In the genomic region with DNA sequence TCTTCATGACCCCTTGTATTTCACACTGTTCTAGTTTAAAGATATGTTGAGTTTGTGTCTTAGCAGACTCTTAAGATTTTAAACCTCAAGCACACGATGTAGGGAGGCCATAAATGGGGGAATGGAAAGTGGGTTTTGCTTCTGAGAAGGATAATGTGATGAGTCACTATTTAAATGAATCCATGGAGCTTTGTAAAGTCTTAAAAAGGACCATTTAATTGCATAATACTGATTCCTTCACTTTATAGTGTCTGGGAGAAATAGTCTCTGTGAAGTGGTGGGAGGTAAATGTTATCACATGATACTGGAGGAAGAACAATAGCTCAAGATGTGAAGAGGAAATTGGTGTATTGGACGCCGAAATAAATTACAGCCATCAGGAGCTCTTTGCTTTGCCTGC, we compare ENCODE assay signal across 18 cellular contexts.
DNase-seq lines count a peak whose midpoint lies in the region; TF ChIP-seq lines count a peak whose summit lies in the region.
"Had no signal": no experiment of that assay in that cellular context is flagged by ENCODE, and none has a peak within 500 bp of the region (broad histone marks: within the 10 kb centered on the region; RNA-seq: fewer than 3 reads in every experiment).

No MANE protein-coding gene starts in this region.

- intact Hi-C loops in ovary (cut with DNase I): no loop called here

- 32 to 41% (median 40%) methylated on average over 3 of the region's 3 CpGs for WGBS in ovary, 3 donors

- TF ChIP-seq POLR2A in ovary (IDR thresholded peaks at IDR 0.05): no peak

- H3K27me3 ChIP-seq in neuron (ENCODE audit: insufficient read depth, low read length) (no peaks in the 10 kb centered on the region), ovary (no peaks in the 10 kb centered on the region)
- H3K27me3 ChIP-seq: BE2C, MG63 had no signal

- no peak overlapping the region for H3K9ac ChIP-seq in SK-N-MC (ENCODE audit: insufficient read length)

- H3K9me3 ChIP-seq in SK-N-MC (ENCODE audit: low read depth, low read length) (no peaks in the 10 kb centered on the region), neuron (ENCODE audit: low read length) (peaks cover 2% of the 10 kb centered on the region), ovary (no peaks in the 10 kb centered on the region)
- H3K9me3 ChIP-seq: A549, BE2C, MG63 had no signal

- no peaks in the 10 kb centered on the region for H3K36me3 ChIP-seq in SK-N-MC (ENCODE audit: insufficient read depth, low read length)
- no peaks in the 10 kb centered on the region for H3K36me3 ChIP-seq in neuron (ENCODE audit: insufficient read depth, low read length)
- H3K36me3 ChIP-seq in ovary: no peaks in the 10 kb centered on the region
- H3K36me3 ChIP-seq: BE2C, MG63 had no signal

- peak overlapping the region; percentile 36 for H2AFZ ChIP-seq in neuron (ENCODE audit: low read depth, low read length)

- H3K27ac ChIP-seq in SK-N-MC: 0 out of 2 replicates have a peak overlapping the region, but pooled peaks have one; percentile 13
- no peak overlapping the region for H3K27ac ChIP-seq in ovary
- H3K27ac ChIP-seq: A549 had no signal

- TF ChIP-seq EP300 in ovary (IDR thresholded peaks at IDR 0.05): no peak

- no peak for TF ChIP-seq CTCF in cardiac fibroblast (IDR thresholded peaks at IDR 0.05; ENCODE audit: low read depth, low read length)
- TF ChIP-seq CTCF in ovary (IDR thresholded peaks at IDR 0.05): no peak

- H3K4me1 ChIP-seq in neuron (ENCODE audit: insufficient read depth, low read length) (peaks cover 13% of the 10 kb centered on the region), ovary (ENCODE audit: insufficient read depth) (no peaks in the 10 kb centered on the region)
- H3K4me1 ChIP-seq: A549, BE2C had no signal

- DNase-seq in M059J (ENCODE audit: low read depth): peak; percentile 33
- peak; percentile 12 for DNase-seq in SK-N-MC (ENCODE audit: low read depth, low spot score)
- DNase-seq in cardiac fibroblast (ENCODE audit: low read depth in 2 of 2): peak; percentile 3 to 10
- DNase-seq in NCI-H146 treated with DMSO at 0.1 percent for 48 hours (lab: John Stamatoyannopoulos, UW; ENCODE audit: unreplicated experiment): no peak
- no peak for DNase-seq in ovary
- DNase-seq in DMS153 treated with DMSO at 0.1 percent for 48 hours (lab: John Stamatoyannopoulos, UW; ENCODE audit: unreplicated experiment): no peak
- no peak for DNase-seq in A172 (ENCODE audit: low spot score)
- DNase-seq: BE2C, DMS79, HFFc6, Kasumi-1, MG63, NCI-H1092, NCI-H146, NCI-H2081, NCI-H748 treated with DMSO at 0.1 percent for 48 hours had no signal

- no peak overlapping the region for H3K4me3 ChIP-seq in SK-N-MC
- H3K4me3 ChIP-seq in cardiac fibroblast (replicated peaks in 1 of 2; ENCODE audit: low read depth in 2 of 2, low read length in 2 of 2): no peak overlapping the region
- H3K4me3 ChIP-seq in neuron (ENCODE audit: low read length): no peak overlapping the region
- H3K4me3 ChIP-seq in ovary: no peak overlapping the region
- H3K4me3 ChIP-seq: A549, MG63 had no signal

Comparison
In these comparisons a context has a peak if more than half of its experiments do, and no peak if none do; other contexts are left out.
1. DNase-seq: peak in M059J (single experiment), SK-N-MC (single experiment) and cardiac fibroblast (2 of 2); none in NCI-H146 treated with DMSO at 0.1 percent for 48 hours (single experiment), ovary (0 of 5), DMS153 treated with DMSO at 0.1 percent for 48 hours (single experiment) and A172 (single experiment).